In the genomic region with DNA sequence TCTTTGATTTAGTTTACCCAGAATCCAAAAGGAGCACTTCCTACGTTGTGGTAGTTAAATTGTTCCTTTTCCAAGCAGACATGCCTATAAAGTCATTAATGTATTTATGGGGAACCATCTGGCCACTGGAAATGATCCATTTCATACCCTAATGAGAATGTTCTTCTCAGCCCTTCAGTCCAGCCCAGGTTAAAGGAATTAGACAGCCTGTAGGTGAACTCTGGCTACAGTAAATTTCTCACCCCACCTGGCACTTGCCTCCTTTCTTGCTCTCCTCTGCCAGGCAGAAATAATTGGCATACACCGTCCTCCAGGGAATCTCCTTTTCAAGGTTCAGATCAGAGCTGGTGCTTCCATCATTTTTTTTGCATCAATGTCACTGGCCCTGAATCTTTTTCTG, we compare ENCODE assay signal across 16 cellular contexts.
DNase-seq lines count a peak whose midpoint lies in the region; ATAC-seq and TF ChIP-seq lines count a peak whose summit lies in the region.
"Had no signal": no experiment of that assay in that cellular context is flagged by ENCODE, and none has a peak within 500 bp of the region (broad histone marks: within the 10 kb centered on the region; RNA-seq: fewer than 3 reads in every experiment).

No MANE protein-coding gene starts in this region.

- peak overlapping the region; percentile 90 to 91 for H3K27ac ChIP-seq in thoracic aorta
- H3K27ac ChIP-seq: neural progenitor cell had no signal

- DNase-seq in NCI-H69 (lab: John Stamatoyannopoulos, UW) (peak; percentile 97), memory B cell (ENCODE audit: low spot score in 2 of 2) (no peak), thoracic aorta (ENCODE audit: low spot score) (no peak), HK-2 (ENCODE audit: unreplicated experiment) (no peak), mucosa of descending colon (no peak)
- DNase-seq: activated CD4-positive, alpha-beta memory T cell treated with anti-CD3 and anti-CD28 coated beads for 36 hours; activated naive CD8-positive, alpha-beta T cell treated with anti-CD3 and anti-CD28 coated beads for 36 hours; activated T-cell treated with anti-CD3 and anti-CD28 coated beads, Interleukin-2, amount 50 U/mL, for 48 hours; BE2C; heart right ventricle; KBM-7; NCI-H1092 treated with DMSO at 0.1 percent for 48 hours; retina had no signal

- H3K4me3 ChIP-seq in thoracic aorta (no peak overlapping the region), mucosa of descending colon (no peak overlapping the region)
- H3K4me3 ChIP-seq: heart right ventricle, neural progenitor cell had no signal

- peaks cover 17 to 66% of the 10 kb centered on the region in 2 donors for H3K4me1 ChIP-seq in thoracic aorta (ENCODE audit: control insufficient read depth in 1 of 2, low read depth in 2 of 2)
- H3K4me1 ChIP-seq in mucosa of descending colon (ENCODE audit: low read depth) = peaks cover 37% of the 10 kb centered on the region
- H3K4me1 ChIP-seq: BE2C, neural progenitor cell had no signal

- ATAC-seq in memory B cell (ENCODE audit: low read depth) = no peak
- no peak for ATAC-seq in thoracic aorta (ENCODE audit: insufficient number of reproducible peaks, low FRiP score, low read depth)
- ATAC-seq in mucosa of descending colon = no peak
- ATAC-seq in GM21723 (IDR thresholded peaks at IDR 0.05; ENCODE audit: unreplicated experiment) = no peak
- ATAC-seq: heart right ventricle had no signal

- H3K9me3 ChIP-seq in thoracic aorta = no peaks in the 10 kb centered on the region
- H3K9me3 ChIP-seq in mucosa of descending colon = no peaks in the 10 kb centered on the region
- H3K9me3 ChIP-seq: BE2C, heart right ventricle had no signal

- H3K27me3 ChIP-seq in thoracic aorta (replicated peaks; ENCODE audit: insufficient read depth) = no peaks in the 10 kb centered on the region
- H3K27me3 ChIP-seq: BE2C, heart right ventricle, neural progenitor cell had no signal

- H3K9me3 Mint-ChIP-seq in IgD-negative memory B cell = peaks cover 0 to 4% (median 1%) of the 10 kb centered on the region in 3 donors
- H3K9me3 Mint-ChIP-seq in memory B cell = peaks cover 4% of the 10 kb centered on the region

- intact Hi-C loops in mucosa of descending colon (cut with DNase I, micrococcal nuclease) = no loop called here

- TF ChIP-seq CTCF in thoracic aorta (IDR thresholded peaks at IDR 0.05) = no peak
- TF ChIP-seq CTCF in mucosa of descending colon (IDR thresholded peaks at IDR 0.05) = no peak

- no peaks in the 10 kb centered on the region for H3K27me3 Mint-ChIP-seq in IgD-negative memory B cell
- H3K27me3 Mint-ChIP-seq in memory B cell = no peaks in the 10 kb centered on the region

- H3K27ac Mint-ChIP-seq in IgD-negative memory B cell (peak overlapping the region in 2 of 3 donors; percentile 55 to 75), memory B cell (peak overlapping the region; percentile 68)
- H3K27ac Mint-ChIP-seq: activated CD4-positive, alpha-beta memory T cell treated with anti-CD3 and anti-CD28 coated beads for 36 hours; activated naive CD8-positive, alpha-beta T cell treated with anti-CD3 and anti-CD28 coated beads for 36 hours had no signal

- H3K36me3 ChIP-seq in thoracic aorta = no peaks in the 10 kb centered on the region
- H3K36me3 ChIP-seq in mucosa of descending colon (ENCODE audit: low read depth) = no peaks in the 10 kb centered on the region
- H3K36me3 ChIP-seq: BE2C, heart right ventricle, neural progenitor cell had no signal

- peak overlapping the region in 1 of 4 donors; percentile 25 for H3K4me3 Mint-ChIP-seq in IgD-negative memory B cell
- no peak overlapping the region for H3K4me3 Mint-ChIP-seq in memory B cell
- H3K4me3 Mint-ChIP-seq: activated CD4-positive, alpha-beta memory T cell treated with anti-CD3 and anti-CD28 coated beads for 36 hours; activated naive CD8-positive, alpha-beta T cell treated with anti-CD3 and anti-CD28 coated beads for 36 hours; neural progenitor cell had no signal

- H3K36me3 Mint-ChIP-seq in IgD-negative memory B cell (peaks cover 17% of the 10 kb centered on the region), memory B cell (peaks cover 36% of the 10 kb centered on the region)

- peaks cover 61 to 82% (median 75%) of the 10 kb centered on the region in 3 donors for H3K4me1 Mint-ChIP-seq in IgD-negative memory B cell
- H3K4me1 Mint-ChIP-seq in memory B cell = peaks cover 70% of the 10 kb centered on the region
